1 cellular context compared by ENCODE assay signal in genomic region chr2:68721482-68722071, GRCh38.
TF ChIP-seq lines count a peak whose summit lies in the region.

No MANE protein-coding gene starts in this region.

TF ChIP-seq in IMR-90, 13 proteins besides CTCF, POLR2A, EP300 and RAD21 (continued from another document):
- TF ChIP-seq USF2 (IDR thresholded peaks at IDR 0.05; ENCODE audit: low read depth, low read length) (no peak), ELK1 (IDR thresholded peaks at IDR 0.05; ENCODE audit: borderline replicate concordance, low read depth, low read length) (no peak), NFE2L2 (IDR thresholded peaks at IDR 0.05; ENCODE audit: low read depth, low read length) (no peak), MXI1 (IDR thresholded peaks at IDR 0.05; ENCODE audit: borderline replicate concordance, low read depth, low read length) (no peak), MAZ (IDR thresholded peaks at IDR 0.05; ENCODE audit: borderline replicate concordance, low read depth, low read length) (no peak)
